In genomic region chr6:147203311-147204059, GRCh38 we compare ENCODE assay signal across 8 cellular contexts. TPM values are rescaled to one million over a fixed set of nuclear protein-coding genes. Genes with fewer than 3 reads are reported as not detected.
DNase-seq lines count a peak whose midpoint lies in the region; ATAC-seq and TF ChIP-seq lines count a peak whose summit lies in the region.

No MANE protein-coding gene starts in this region.

- H3K36me3 ChIP-seq in brain microvascular endothelial cell (replicated peaks) (no peaks in the 10 kb centered on the region), iPS-20b (ENCODE audit: insufficient read depth, low read depth, low read length) (no peaks in the 10 kb centered on the region), skeletal muscle tissue (ENCODE audit: control insufficient read depth in 3 of 3, insufficient read depth in 3 of 3, low read length in 3 of 3) (no peaks in the 10 kb centered on the region)

- H3K27me3 ChIP-seq in brain microvascular endothelial cell (replicated peaks) (no peaks in the 10 kb centered on the region), iPS-20b (ENCODE audit: insufficient read depth, low read length) (peaks cover 5% of the 10 kb centered on the region; the same call in 1 of the 2 replicates), skeletal muscle tissue (ENCODE audit: control insufficient read depth in 3 of 3, insufficient read depth in 3 of 3, low read length in 3 of 3) (no peaks in the 10 kb centered on the region)

- peak; percentile 60 to 75 for DNase-seq in NCI-H187 (lab: John Stamatoyannopoulos, UW)
- no peak for DNase-seq in NCI-H187 treated with DMSO at 0.1 percent for 48 hours (lab: John Stamatoyannopoulos, UW)
- DNase-seq in NCI-H2081 treated with DMSO at 0.1 percent for 48 hours (lab: John Stamatoyannopoulos, UW): peak; percentile 43
- DNase-seq in UCSD-AML1 (lab: John Stamatoyannopoulos, UW; ENCODE audit: unreplicated experiment): peak; percentile 81
- peak; percentile 50 for DNase-seq in brain microvascular endothelial cell

- H3K27ac ChIP-seq in brain microvascular endothelial cell: peak overlapping the region; percentile 58
- H3K27ac ChIP-seq in iPS-20b (ENCODE audit: low read length): no peak overlapping the region
- H3K27ac ChIP-seq in skeletal muscle tissue (ENCODE audit: low read depth, low read length): peak overlapping the region; percentile 86

- H3K4me3 ChIP-seq in brain microvascular endothelial cell (ENCODE audit: low read depth, low read length): peak overlapping the region; percentile 75
- H3K4me3 ChIP-seq in iPS-20b (ENCODE audit: low read length): peak overlapping the region; percentile 90
- peak overlapping the region; percentile 89 to 94 (median 94) for H3K4me3 ChIP-seq in skeletal muscle tissue (ENCODE audit: low read length in 3 of 3)

- TF ChIP-seq CTCF in brain microvascular endothelial cell (IDR thresholded peaks at IDR 0.05; ENCODE audit: low read depth, low read length, missing control alignments): no peak

- in situ Hi-C loops in brain microvascular endothelial cell (cut with HindIII; ENCODE audit: low pct_ligation_motif_present, low sequenced_read_pairs): no loop called here

- peaks cover 5% of the 10 kb centered on the region; the same call in 1 of the 2 replicates for H3K4me1 ChIP-seq in iPS-20b (ENCODE audit: insufficient read depth, low read length)
- peaks cover 0 to 10% (median 5%) of the 10 kb centered on the region in 3 donors for H3K4me1 ChIP-seq in skeletal muscle tissue (ENCODE audit: control insufficient read depth in 3 of 3, insufficient read depth in 3 of 3, low read length in 3 of 3)

- peak; percentile 41 for ATAC-seq in HG02943 (IDR thresholded peaks at IDR 0.05; ENCODE audit: low read depth, unreplicated experiment)

- H3K9me3 ChIP-seq in iPS-20b (ENCODE audit: insufficient read depth, low read depth, low read length): no peaks in the 10 kb centered on the region
- no peaks in the 10 kb centered on the region for H3K9me3 ChIP-seq in skeletal muscle tissue (ENCODE audit: control insufficient read depth in 3 of 3, low read length in 3 of 3)

- peak overlapping the region; percentile 56; the same call in 1 of the 2 replicates for H3K9ac ChIP-seq in iPS-20b (ENCODE audit: low read depth, low read length)
- peak overlapping the region; percentile 83 to 90 (median 86) for H3K9ac ChIP-seq in skeletal muscle tissue (ENCODE audit: low read depth in 1 of 3, low read length in 3 of 3)

RNA-seq across cellular contexts. Expression of gene STXBP5, which starts 0.7 kb away (rescaled TPM):
- 14.6 TPM for total RNA-seq in skeletal muscle tissue
